23 cellular contexts compared by ENCODE assay signal in genomic region chr3:135362889-135363288, GRCh38.
"Had no signal": no experiment of that assay in that cellular context is flagged by ENCODE, and none has a peak within 500 bp of the region (broad histone marks: within the 10 kb centered on the region; RNA-seq: fewer than 3 reads in every experiment).

No MANE protein-coding gene starts in this region.

- H3K4me1 Mint-ChIP-seq: endodermal cell had no signal

- H3K4me1 ChIP-seq: colonic mucosa, esophagus squamous epithelium, foreskin keratinocyte, gastrocnemius medialis, gastroesophageal sphincter, heart left ventricle, heart right ventricle had no signal

- H3K27ac Mint-ChIP-seq: dendritic cell treated with granulocyte-macrophage colony-stimulating factor and Interleukin-4, amounts not matched to agents 40 ng/mL and 50 ng/mL, for 4 days; effector memory CD8-positive, alpha-beta T cell; endodermal cell had no signal

- H3K4me3 Mint-ChIP-seq: dendritic cell treated with granulocyte-macrophage colony-stimulating factor and Interleukin-4, amounts not matched to agents 40 ng/mL and 50 ng/mL, for 4 days; effector memory CD8-positive, alpha-beta T cell; endodermal cell had no signal

- H3K4me3 ChIP-seq: colonic mucosa, coronary artery, dorsolateral prefrontal cortex, esophagus squamous epithelium, gastrocnemius medialis, gastroesophageal sphincter, heart left ventricle, heart right ventricle had no signal

- H3K27me3 Mint-ChIP-seq: dendritic cell treated with granulocyte-macrophage colony-stimulating factor and Interleukin-4, amounts not matched to agents 40 ng/mL and 50 ng/mL, for 4 days; effector memory CD8-positive, alpha-beta T cell had no signal

- H3K27ac ChIP-seq: colonic mucosa, coronary artery, dorsolateral prefrontal cortex, epithelial cell of prostate, esophagus squamous epithelium, foreskin keratinocyte, gastrocnemius medialis, gastroesophageal sphincter, heart left ventricle, heart right ventricle had no signal

- H3K27me3 ChIP-seq: colonic mucosa, esophagus squamous epithelium, foreskin keratinocyte, gastrocnemius medialis, gastroesophageal sphincter had no signal

- H3K9me3 Mint-ChIP-seq: dendritic cell treated with granulocyte-macrophage colony-stimulating factor and Interleukin-4, amounts not matched to agents 40 ng/mL and 50 ng/mL, for 4 days; endodermal cell had no signal

- H3K9me3 ChIP-seq: colonic mucosa, esophagus squamous epithelium, gastrocnemius medialis, gastroesophageal sphincter, heart left ventricle, heart right ventricle had no signal

- DNase-seq: colonic mucosa; cortex of kidney; dermis blood vessel endothelial cell; dorsolateral prefrontal cortex; effector CD4-positive, alpha-beta T cell; effector CD8-positive, alpha-beta T cell; effector memory CD4-positive, alpha-beta T cell; effector memory CD8-positive, alpha-beta T cell; endodermal cell; erythroblast; esophagus squamous epithelium; foreskin fibroblast; foreskin keratinocyte; foreskin melanocyte; gastrocnemius medialis; glutamatergic neuron; head of caudate nucleus; heart left ventricle; heart right ventricle had no signal

- H3K36me3 ChIP-seq: colonic mucosa, esophagus squamous epithelium, gastrocnemius medialis, gastroesophageal sphincter, heart left ventricle, heart right ventricle had no signal
